17 cellular contexts compared by ENCODE assay signal in the genomic region with DNA sequence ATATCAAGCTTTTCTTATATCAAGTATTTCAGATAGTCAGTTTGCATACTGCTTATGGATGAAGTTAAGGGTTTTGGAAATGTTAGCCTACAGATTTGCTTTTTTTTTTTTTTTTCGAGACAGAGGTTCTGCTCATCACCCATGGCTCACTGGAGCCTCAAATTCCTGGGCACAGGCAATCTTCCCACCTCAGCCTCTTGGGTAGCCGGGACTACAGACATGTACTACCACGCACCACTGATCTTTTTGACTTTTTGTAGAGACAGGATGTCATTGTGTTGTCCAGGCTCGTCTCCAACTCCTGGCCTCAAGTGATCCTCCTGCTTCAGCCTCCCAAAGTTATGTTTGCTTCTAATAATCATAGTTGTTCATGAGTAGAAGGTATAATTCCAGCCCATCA.
"Had no signal": no experiment of that assay in that cellular context is flagged by ENCODE, and none has a peak within 500 bp of the region (broad histone marks: within the 10 kb centered on the region; RNA-seq: fewer than 3 reads in every experiment).

No MANE protein-coding gene starts in this region.

- H3K27me3 Mint-ChIP-seq: activated CD4-positive, alpha-beta memory T cell treated with anti-CD3 and anti-CD28 coated beads, Interleukin-2, amount 10 ng/mL, durations not matched to agents 7 days and 5 days; naive thymus-derived CD8-positive, alpha-beta T cell had no signal

- H3K36me3 ChIP-seq: left lung, prostate gland had no signal

- H3K27me3 ChIP-seq: left lung had no signal

- H3K4me3 Mint-ChIP-seq: activated CD4-positive, alpha-beta memory T cell treated with anti-CD3 and anti-CD28 coated beads, Interleukin-2, amount 10 ng/mL, durations not matched to agents 7 days and 5 days; activated T-cell treated with anti-CD3 and anti-CD28 coated beads, Interleukin-2, amount 50 U/mL, for 4 hours; endodermal cell; naive thymus-derived CD8-positive, alpha-beta T cell; WTC11 had no signal

- H3K36me3 Mint-ChIP-seq: naive thymus-derived CD8-positive, alpha-beta T cell; WTC11 had no signal

- H3K4me3 ChIP-seq: left lung, mucosa of descending colon, prostate gland, skin epidermis had no signal

- H3K9me3 ChIP-seq: left lung, mucosa of descending colon, prostate gland had no signal

- H3K27ac Mint-ChIP-seq: activated CD4-positive, alpha-beta memory T cell treated with anti-CD3 and anti-CD28 coated beads, Interleukin-2, amount 10 ng/mL, durations not matched to agents 7 days and 5 days; endodermal cell; naive thymus-derived CD8-positive, alpha-beta T cell; WTC11 had no signal

- H3K4me1 Mint-ChIP-seq: activated CD4-positive, alpha-beta memory T cell treated with anti-CD3 and anti-CD28 coated beads, Interleukin-2, amount 10 ng/mL, durations not matched to agents 7 days and 5 days; WTC11 had no signal

- H3K27ac ChIP-seq: left lung, prostate gland had no signal

- H3K4me1 ChIP-seq: prostate gland had no signal

- ATAC-seq: activated T-cell treated with anti-CD3 and anti-CD28 coated beads, Interleukin-2, amount 50 U/mL, for 4 hours; left lung; mucosa of descending colon; naive thymus-derived CD8-positive, alpha-beta T cell; right cardiac atrium; stimulated activated naive CD8-positive, alpha-beta T cell treated with anti-CD3 and anti-CD28 coated beads, Interleukin-15, Interleukin-2, amounts not matched to agents 100 U/mL and 50 U/mL, for 24 hours; WTC11 had no signal

- DNase-seq: activated CD4-positive, alpha-beta memory T cell treated with anti-CD3 and anti-CD28 coated beads, Interleukin-2, amount 10 ng/mL, durations not matched to agents 7 days and 5 days; activated CD4-positive, alpha-beta T cell treated with anti-CD3 and anti-CD28 coated beads for 4 hours; activated effector memory CD4-positive, alpha-beta T cell treated with Interleukin-2 at 50 U/mL for 16 hours; activated naive CD4-positive, alpha-beta T cell treated with anti-CD3 and anti-CD28 coated beads, Interleukin-2, amount 50 U/mL, for 16 hours; activated T-cell treated with anti-CD3 and anti-CD28 coated beads, Interleukin-2, amount 50 U/mL, for 4 hours; endodermal cell; left lung; mucosa of descending colon; naive thymus-derived CD8-positive, alpha-beta T cell; right cardiac atrium; stimulated activated CD4-positive, alpha-beta T cell treated with anti-CD3 and anti-CD28 coated beads, Interleukin-15, amount 100 ng/mL, for 24 hours; stimulated activated CD4-positive, alpha-beta T cell treated with anti-CD3 and anti-CD28 coated beads, Interleukin-4, amount 100 ng/mL, for 24 hours; stimulated activated naive CD8-positive, alpha-beta T cell treated with anti-CD3 and anti-CD28 coated beads, Interleukin-15, Interleukin-2, amounts not matched to agents 100 U/mL and 50 U/mL, for 24 hours; trophoblast cell had no signal

- H3K9me3 Mint-ChIP-seq: activated CD4-positive, alpha-beta memory T cell treated with anti-CD3 and anti-CD28 coated beads, Interleukin-2, amount 10 ng/mL, durations not matched to agents 7 days and 5 days; activated T-cell treated with anti-CD3 and anti-CD28 coated beads, Interleukin-2, amount 50 U/mL, for 4 hours; endodermal cell; naive thymus-derived CD8-positive, alpha-beta T cell; WTC11 had no signal
